ENCODE assay signal across 1 cellular context in genomic region chr19:54188224-54188871, GRCh38.
A peak's percentile ranks its signal among the peaks of the same experiment; 100 is the strongest.
TF ChIP-seq lines count a peak whose summit lies in the region.

No MANE protein-coding gene starts in this region.

TF ChIP-seq in SK-N-SH, 30 proteins besides CTCF, POLR2A, EP300 and RAD21 (continued from another document):
- TF ChIP-seq USF2 (IDR thresholded peaks at IDR 0.05; ENCODE audit: borderline replicate concordance, low read depth, low read length), result no peak
- TF ChIP-seq JUND (IDR thresholded peaks at IDR 0.05), result peak; percentile 76; the same call in 1 of the 2 replicates
- no peak for TF ChIP-seq RCOR1 (IDR thresholded peaks at IDR 0.05; ENCODE audit: low read length)
- TF ChIP-seq, protein P1, sequence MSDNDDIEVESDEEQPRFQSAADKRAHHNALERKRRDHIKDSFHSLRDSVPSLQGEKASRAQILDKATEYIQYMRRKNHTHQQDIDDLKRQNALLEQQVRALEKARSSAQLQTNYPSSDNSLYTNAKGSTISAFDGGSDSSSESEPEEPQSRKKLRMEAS (IDR thresholded peaks at IDR 0.05; ENCODE audit: low read depth), result peak; percentile 74
- TF ChIP-seq IRF3 (IDR thresholded peaks at IDR 0.05; ENCODE audit: low read depth, low read length), result no peak
- TF ChIP-seq TEAD4 (IDR thresholded peaks at IDR 0.05; ENCODE audit: borderline replicate concordance, insufficient read depth), result no peak
- no peak for TF ChIP-seq RXRA (IDR thresholded peaks at IDR 0.05; ENCODE audit: borderline replicate concordance, low read depth)
- TF ChIP-seq NRF1 (IDR thresholded peaks at IDR 0.05; ENCODE audit: low read depth, low read length), result no peak
- TF ChIP-seq POLR2AphosphoS5 (IDR thresholded peaks at IDR 0.05; ENCODE audit: low read depth, low read length), result no peak
- no peak for TF ChIP-seq RFX5 (IDR thresholded peaks at IDR 0.05; ENCODE audit: low read length)
- TF ChIP-seq GATA2 (CRISPR knock-in tag; IDR thresholded peaks at IDR 0.05), result no peak
- TF ChIP-seq SIN3A (IDR thresholded peaks at IDR 0.05; ENCODE audit: borderline replicate concordance, low read depth, low read length), result no peak
- no peak for TF ChIP-seq YY1 (IDR thresholded peaks at IDR 0.05; ENCODE audit: low read depth)
- TF ChIP-seq FOXM1 (IDR thresholded peaks at IDR 0.05; ENCODE audit: low read depth), result no peak
- no peak for TF ChIP-seq CHD2 (IDR thresholded peaks at IDR 0.05; ENCODE audit: low read length, partially characterized antibody)
- TF ChIP-seq GABPA (IDR thresholded peaks at IDR 0.05; ENCODE audit: low read depth), result no peak
- TF ChIP-seq EZH2phosphoT487 (IDR thresholded peaks at IDR 0.05; ENCODE audit: borderline replicate concordance, low read depth), result no peak
- peak; percentile 59 for TF ChIP-seq TCF12 (IDR thresholded peaks at IDR 0.05)
- TF ChIP-seq FOXJ3 (CRISPR knock-in tag; IDR thresholded peaks at IDR 0.05), result no peak
- no peak for TF ChIP-seq PBX3 (IDR thresholded peaks at IDR 0.05)
- TF ChIP-seq NFIC (IDR thresholded peaks at IDR 0.05; ENCODE audit: borderline replicate concordance), result no peak
